1 cellular context compared by ENCODE assay signal in the genomic region with DNA sequence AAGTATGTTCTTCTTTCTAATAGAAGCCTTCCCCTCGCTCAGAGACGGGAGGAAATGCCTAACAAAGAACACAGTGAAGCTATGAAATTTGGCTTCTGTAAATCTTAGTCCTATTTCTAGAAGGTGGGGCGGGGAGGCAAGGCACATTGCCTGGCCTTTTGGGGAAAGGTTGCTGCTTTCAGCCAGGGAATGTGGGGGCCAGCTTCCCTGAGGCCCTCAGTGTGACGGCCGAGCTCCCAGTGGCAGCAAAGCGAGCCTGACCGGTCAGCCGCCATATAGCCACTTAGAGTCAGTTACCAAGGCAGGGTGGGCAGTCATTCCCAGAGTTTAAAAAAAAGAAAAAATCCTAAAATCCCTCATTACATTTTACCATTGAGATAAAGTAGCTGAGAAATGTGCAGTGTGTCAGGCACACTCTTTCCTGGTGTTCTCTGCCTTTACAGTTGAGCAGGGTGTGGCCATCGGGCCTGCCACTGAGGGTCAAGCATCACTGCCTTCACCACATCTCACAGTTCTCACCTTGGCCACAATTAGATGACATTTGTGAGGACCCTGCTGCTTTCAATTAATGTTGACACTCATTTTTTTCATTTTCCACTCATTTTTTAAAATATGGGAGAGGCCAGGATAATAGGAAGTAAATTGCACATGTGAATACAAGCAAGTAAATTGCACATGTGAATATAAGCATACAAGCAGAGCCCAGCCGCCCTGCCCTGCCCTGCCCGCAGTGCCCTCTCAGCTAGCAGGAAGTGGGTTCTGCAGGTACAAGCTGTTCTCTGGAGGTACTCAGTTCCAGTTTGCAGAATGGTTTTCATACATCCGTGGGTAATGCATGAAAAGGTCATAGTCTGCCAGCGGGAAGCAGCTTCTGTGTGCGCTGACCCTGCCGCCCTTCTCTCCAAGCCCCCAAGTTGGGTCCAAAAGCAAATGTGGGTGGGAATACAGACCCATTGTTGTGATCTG.
A peak's percentile ranks its signal among the peaks of the same experiment; 100 is the strongest.
TF ChIP-seq lines count a peak whose summit lies in the region.

No MANE protein-coding gene starts in this region.

TF ChIP-seq in GM12878, 131 proteins besides CTCF, POLR2A, EP300 and RAD21 (continued from another document):
- TF ChIP-seq, protein P1, sequence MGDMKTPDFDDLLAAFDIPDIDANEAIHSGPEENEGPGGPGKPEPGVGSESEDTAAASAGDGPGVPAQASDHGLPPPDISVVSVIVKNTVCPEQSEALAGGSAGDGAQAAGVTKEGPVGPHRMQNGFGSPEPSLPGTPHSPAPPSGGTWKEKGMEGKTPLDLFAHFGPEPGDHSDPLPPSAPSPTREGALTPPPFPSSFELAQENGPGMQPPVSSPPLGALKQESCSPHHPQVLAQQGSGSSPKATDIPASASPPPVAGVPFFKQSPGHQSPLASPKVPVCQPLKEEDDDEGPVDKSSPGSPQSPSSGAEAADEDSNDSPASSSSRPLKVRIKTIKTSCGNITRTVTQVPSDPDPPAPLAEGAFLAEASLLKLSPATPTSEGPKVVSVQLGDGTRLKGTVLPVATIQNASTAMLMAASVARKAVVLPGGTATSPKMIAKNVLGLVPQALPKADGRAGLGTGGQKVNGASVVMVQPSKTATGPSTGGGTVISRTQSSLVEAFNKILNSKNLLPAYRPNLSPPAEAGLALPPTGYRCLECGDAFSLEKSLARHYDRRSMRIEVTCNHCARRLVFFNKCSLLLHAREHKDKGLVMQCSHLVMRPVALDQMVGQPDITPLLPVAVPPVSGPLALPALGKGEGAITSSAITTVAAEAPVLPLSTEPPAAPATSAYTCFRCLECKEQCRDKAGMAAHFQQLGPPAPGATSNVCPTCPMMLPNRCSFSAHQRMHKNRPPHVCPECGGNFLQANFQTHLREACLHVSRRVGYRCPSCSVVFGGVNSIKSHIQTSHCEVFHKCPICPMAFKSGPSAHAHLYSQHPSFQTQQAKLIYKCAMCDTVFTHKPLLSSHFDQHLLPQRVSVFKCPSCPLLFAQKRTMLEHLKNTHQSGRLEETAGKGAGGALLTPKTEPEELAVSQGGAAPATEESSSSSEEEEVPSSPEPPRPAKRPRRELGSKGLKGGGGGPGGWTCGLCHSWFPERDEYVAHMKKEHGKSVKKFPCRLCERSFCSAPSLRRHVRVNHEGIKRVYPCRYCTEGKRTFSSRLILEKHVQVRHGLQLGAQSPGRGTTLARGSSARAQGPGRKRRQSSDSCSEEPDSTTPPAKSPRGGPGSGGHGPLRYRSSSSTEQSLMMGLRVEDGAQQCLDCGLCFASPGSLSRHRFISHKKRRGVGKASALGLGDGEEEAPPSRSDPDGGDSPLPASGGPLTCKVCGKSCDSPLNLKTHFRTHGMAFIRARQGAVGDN (IDR thresholded peaks at IDR 0.05), result no peak
- TF ChIP-seq FOXM1 (IDR thresholded peaks at IDR 0.05; ENCODE audit: low read depth, low read length) (no peak), ETV6 (conservative IDR thresholded peaks at IDR 0.05 in 1 of 2, IDR thresholded peaks at IDR 0.05 in 1 of 2; ENCODE audit: borderline replicate concordance in 1 of 2, low read depth in 1 of 2) (no peak), KDM1A (IDR thresholded peaks at IDR 0.05; ENCODE audit: borderline replicate concordance) (no peak), NR2F1 (conservative IDR thresholded peaks at IDR 0.05) (peak; percentile 71; the same call in 1 of the 2 replicates), TBL1XR1 (IDR thresholded peaks at IDR 0.05; ENCODE audit: low read depth, low read length) (no peak), GABPA (IDR thresholded peaks at IDR 0.05; ENCODE audit: low read depth) (no peak), TCF7 (IDR thresholded peaks at IDR 0.05; ENCODE audit: borderline replicate concordance) (no peak), RELB (IDR thresholded peaks at IDR 0.05; ENCODE audit: low read depth) (no peak), ZBED1 (IDR thresholded peaks at IDR 0.05; ENCODE audit: borderline replicate concordance) (no peak), SMAD1 (IDR thresholded peaks at IDR 0.05; ENCODE audit: low read depth, partially characterized antibody) (no peak), CEBPB (IDR thresholded peaks at IDR 0.05; ENCODE audit: borderline replicate concordance in 1 of 2, low read depth in 2 of 2, low read length in 2 of 2) (no peak), POU2F2 (IDR thresholded peaks at IDR 0.05; ENCODE audit: borderline replicate concordance, low read depth, low read length) (no peak), JUND (IDR thresholded peaks at IDR 0.05; ENCODE audit: low read depth, low read length) (no peak), HDGF (IDR thresholded peaks at IDR 0.05) (no peak), ESRRA (IDR thresholded peaks at IDR 0.05; ENCODE audit: low read length) (no peak), SREBF1 (IDR thresholded peaks at IDR 0.05; ENCODE audit: low read length) (no peak), MYC (IDR thresholded peaks at IDR 0.05; ENCODE audit: insufficient read depth, insufficient read length, insufficient replicate concordance, low read length, severe bottlenecking) (no peak), RBBP5 (conservative IDR thresholded peaks at IDR 0.05) (no peak), RAD51 (IDR thresholded peaks at IDR 0.05) (no peak), RB1 (IDR thresholded peaks at IDR 0.05; ENCODE audit: borderline replicate concordance) (0 out of 2 replicates have a peak, but pooled peaks have one; percentile 20), HDAC6 (IDR thresholded peaks at IDR 0.05; ENCODE audit: unreplicated experiment) (no peak), BMI1 (IDR thresholded peaks at IDR 0.05; ENCODE audit: borderline replicate concordance) (no peak), IKZF1 (conservative IDR thresholded peaks at IDR 0.05) (peak; percentile 33; the same call in 1 of the 2 replicates), BRCA1 (IDR thresholded peaks at IDR 0.05; ENCODE audit: low read depth, low read length) (no peak), BHLHE40 (IDR thresholded peaks at IDR 0.05; ENCODE audit: borderline replicate concordance in 1 of 2, low read depth in 2 of 2, low read length in 1 of 2) (0 out of 4 replicates have a peak, but pooled peaks of 1 of the 2 experiments have one; percentile 2), NFIC (IDR thresholded peaks at IDR 0.05; ENCODE audit: low read depth, low read length) (no peak), SKIL (IDR thresholded peaks at IDR 0.05; ENCODE audit: low read depth, poor library complexity, severe bottlenecking) (no peak), NFYA (IDR thresholded peaks at IDR 0.05; ENCODE audit: borderline replicate concordance, low read depth, low read length) (no peak), RUNX3 (IDR thresholded peaks at IDR 0.05; ENCODE audit: low read length) (peak; percentile 38; the same call in 1 of the 2 replicates), BACH1 (IDR thresholded peaks at IDR 0.05; ENCODE audit: borderline replicate concordance) (no peak), MEF2A (IDR thresholded peaks at IDR 0.05; ENCODE audit: insufficient read depth, low read depth, low read length) (no peak), CREB1 (IDR thresholded peaks at IDR 0.05; ENCODE audit: low read depth) (no peak)
- TF ChIP-seq, protein P2, sequence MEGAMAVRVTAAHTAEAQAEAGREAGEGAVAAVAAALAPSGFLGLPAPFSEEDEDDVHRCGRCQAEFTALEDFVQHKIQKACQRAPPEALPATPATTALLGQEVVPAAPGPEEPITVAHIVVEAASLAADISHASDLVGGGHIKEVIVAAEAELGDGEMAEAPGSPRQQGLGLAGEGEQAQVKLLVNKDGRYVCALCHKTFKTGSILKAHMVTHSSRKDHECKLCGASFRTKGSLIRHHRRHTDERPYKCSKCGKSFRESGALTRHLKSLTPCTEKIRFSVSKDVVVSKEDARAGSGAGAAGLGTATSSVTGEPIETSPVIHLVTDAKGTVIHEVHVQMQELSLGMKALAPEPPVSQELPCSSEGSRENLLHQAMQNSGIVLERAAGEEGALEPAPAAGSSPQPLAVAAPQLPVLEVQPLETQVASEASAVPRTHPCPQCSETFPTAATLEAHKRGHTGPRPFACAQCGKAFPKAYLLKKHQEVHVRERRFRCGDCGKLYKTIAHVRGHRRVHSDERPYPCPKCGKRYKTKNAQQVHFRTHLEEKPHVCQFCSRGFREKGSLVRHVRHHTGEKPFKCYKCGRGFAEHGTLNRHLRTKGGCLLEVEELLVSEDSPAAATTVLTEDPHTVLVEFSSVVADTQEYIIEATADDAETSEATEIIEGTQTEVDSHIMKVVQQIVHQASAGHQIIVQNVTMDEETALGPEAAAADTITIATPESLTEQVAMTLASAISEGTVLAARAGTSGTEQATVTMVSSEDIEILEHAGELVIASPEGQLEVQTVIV (IDR thresholded peaks at IDR 0.05; ENCODE audit: borderline replicate concordance, partially characterized antibody), result no peak
- TF ChIP-seq, protein P3, sequence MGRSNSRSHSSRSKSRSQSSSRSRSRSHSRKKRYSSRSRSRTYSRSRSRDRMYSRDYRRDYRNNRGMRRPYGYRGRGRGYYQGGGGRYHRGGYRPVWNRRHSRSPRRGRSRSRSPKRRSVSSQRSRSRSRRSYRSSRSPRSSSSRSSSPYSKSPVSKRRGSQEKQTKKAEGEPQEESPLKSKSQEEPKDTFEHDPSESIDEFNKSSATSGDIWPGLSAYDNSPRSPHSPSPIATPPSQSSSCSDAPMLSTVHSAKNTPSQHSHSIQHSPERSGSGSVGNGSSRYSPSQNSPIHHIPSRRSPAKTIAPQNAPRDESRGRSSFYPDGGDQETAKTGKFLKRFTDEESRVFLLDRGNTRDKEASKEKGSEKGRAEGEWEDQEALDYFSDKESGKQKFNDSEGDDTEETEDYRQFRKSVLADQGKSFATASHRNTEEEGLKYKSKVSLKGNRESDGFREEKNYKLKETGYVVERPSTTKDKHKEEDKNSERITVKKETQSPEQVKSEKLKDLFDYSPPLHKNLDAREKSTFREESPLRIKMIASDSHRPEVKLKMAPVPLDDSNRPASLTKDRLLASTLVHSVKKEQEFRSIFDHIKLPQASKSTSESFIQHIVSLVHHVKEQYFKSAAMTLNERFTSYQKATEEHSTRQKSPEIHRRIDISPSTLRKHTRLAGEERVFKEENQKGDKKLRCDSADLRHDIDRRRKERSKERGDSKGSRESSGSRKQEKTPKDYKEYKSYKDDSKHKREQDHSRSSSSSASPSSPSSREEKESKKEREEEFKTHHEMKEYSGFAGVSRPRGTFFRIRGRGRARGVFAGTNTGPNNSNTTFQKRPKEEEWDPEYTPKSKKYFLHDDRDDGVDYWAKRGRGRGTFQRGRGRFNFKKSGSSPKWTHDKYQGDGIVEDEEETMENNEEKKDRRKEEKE (IDR thresholded peaks at IDR 0.05), result no peak
- TF ChIP-seq, protein P4, sequence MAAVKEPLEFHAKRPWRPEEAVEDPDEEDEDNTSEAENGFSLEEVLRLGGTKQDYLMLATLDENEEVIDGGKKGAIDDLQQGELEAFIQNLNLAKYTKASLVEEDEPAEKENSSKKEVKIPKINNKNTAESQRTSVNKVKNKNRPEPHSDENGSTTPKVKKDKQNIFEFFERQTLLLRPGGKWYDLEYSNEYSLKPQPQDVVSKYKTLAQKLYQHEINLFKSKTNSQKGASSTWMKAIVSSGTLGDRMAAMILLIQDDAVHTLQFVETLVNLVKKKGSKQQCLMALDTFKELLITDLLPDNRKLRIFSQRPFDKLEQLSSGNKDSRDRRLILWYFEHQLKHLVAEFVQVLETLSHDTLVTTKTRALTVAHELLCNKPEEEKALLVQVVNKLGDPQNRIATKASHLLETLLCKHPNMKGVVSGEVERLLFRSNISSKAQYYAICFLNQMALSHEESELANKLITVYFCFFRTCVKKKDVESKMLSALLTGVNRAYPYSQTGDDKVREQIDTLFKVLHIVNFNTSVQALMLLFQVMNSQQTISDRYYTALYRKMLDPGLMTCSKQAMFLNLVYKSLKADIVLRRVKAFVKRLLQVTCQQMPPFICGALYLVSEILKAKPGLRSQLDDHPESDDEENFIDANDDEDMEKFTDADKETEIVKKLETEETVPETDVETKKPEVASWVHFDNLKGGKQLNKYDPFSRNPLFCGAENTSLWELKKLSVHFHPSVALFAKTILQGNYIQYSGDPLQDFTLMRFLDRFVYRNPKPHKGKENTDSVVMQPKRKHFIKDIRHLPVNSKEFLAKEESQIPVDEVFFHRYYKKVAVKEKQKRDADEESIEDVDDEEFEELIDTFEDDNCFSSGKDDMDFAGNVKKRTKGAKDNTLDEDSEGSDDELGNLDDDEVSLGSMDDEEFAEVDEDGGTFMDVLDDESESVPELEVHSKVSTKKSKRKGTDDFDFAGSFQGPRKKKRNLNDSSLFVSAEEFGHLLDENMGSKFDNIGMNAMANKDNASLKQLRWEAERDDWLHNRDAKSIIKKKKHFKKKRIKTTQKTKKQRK (IDR thresholded peaks at IDR 0.05; ENCODE audit: low read depth, low read length), result no peak
- TF ChIP-seq, protein P5, sequence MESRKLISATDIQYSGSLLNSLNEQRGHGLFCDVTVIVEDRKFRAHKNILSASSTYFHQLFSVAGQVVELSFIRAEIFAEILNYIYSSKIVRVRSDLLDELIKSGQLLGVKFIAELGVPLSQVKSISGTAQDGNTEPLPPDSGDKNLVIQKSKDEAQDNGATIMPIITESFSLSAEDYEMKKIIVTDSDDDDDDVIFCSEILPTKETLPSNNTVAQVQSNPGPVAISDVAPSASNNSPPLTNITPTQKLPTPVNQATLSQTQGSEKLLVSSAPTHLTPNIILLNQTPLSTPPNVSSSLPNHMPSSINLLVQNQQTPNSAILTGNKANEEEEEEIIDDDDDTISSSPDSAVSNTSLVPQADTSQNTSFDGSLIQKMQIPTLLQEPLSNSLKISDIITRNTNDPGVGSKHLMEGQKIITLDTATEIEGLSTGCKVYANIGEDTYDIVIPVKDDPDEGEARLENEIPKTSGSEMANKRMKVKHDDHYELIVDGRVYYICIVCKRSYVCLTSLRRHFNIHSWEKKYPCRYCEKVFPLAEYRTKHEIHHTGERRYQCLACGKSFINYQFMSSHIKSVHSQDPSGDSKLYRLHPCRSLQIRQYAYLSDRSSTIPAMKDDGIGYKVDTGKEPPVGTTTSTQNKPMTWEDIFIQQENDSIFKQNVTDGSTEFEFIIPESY (IDR thresholded peaks at IDR 0.05), result no peak
